11 cellular contexts compared by ENCODE assay signal in the genomic region with DNA sequence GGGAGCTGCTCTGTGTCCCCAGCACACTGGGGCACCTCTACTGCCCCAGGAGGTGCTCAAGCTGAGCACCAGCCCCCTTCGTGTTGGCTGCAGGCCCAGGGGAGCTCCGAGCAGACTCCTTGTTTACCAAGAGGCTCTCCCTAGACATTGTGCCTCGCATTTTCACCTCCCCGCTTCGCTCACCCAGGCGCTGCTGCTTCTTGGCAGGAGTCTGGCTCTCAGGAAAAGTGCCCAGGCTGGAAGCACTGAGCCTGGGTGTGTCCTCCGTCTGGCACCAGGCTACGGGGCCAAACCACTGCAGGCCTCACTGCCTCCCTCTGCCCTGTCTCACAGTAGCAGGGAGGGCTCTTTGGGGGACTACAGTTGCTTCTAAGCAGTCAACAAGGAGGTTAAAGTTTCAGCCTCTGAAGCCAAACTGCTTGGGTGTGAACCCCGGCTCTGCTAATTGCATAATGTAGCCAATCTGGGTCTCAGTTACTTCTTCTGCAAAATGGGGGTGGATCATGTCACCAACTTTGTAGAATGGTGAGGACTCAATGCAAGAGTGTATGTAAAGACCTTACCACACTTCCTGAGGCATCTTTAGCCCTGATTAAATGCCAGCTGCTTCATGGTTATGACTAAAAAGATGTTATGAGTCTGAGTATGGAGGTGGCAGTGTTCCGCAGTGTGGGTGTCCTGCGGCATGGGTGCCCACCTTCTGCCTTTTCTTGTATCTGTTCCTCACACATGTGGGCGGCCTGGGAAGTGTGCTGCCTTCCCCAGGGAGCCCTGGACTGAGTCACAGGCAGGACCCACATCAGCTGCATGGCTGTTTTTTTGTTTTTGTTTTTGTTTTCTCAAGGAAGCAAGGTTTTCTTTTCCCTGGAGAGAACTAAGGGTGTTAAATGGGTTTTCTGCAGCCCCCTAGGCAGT.
A peak's percentile ranks its signal among the peaks of the same experiment; 100 is the strongest.
DNase-seq lines count a peak whose midpoint lies in the region; ATAC-seq and TF ChIP-seq lines count a peak whose summit lies in the region.
"Had no signal": no experiment of that assay in that cellular context is flagged by ENCODE, and none has a peak within 500 bp of the region (broad histone marks: within the 10 kb centered on the region; RNA-seq: fewer than 3 reads in every experiment).

No MANE protein-coding gene starts in this region.

- no peak overlapping the region for H3K4me2 ChIP-seq in mammary epithelial cell (ENCODE audit: insufficient read depth, low read depth, low read length)

- H2AFZ ChIP-seq in mammary epithelial cell (ENCODE audit: low read depth, low read length) = no peak overlapping the region

- H3K27ac ChIP-seq in esophagus muscularis mucosa (replicated peaks in 1 of 4) (peak overlapping the region in 2 of 4 donors; percentile 20 to 50), mammary epithelial cell (ENCODE audit: insufficient read depth, low read depth, low read length) (no peak overlapping the region)
- H3K27ac ChIP-seq: cardiac muscle cell had no signal

- intact Hi-C loops in Right ventricle myocardium inferior (cut with DNase I) (no loop called here), cardiac septum (cut with DNase I) (no loop called here), esophagus muscularis mucosa (cut with DNase I) (no loop called here), mammary epithelial cell (cut with micrococcal nuclease) (no loop called here)

- H3K36me3 ChIP-seq in esophagus muscularis mucosa (no peaks in the 10 kb centered on the region), mammary epithelial cell (ENCODE audit: insufficient read depth, low read length) (no peaks in the 10 kb centered on the region)
- H3K36me3 ChIP-seq: cardiac muscle cell had no signal

- dilution Hi-C loops in mammary epithelial cell (cut with HindIII; ENCODE audit: low sequenced_read_pairs) = no loop called here

- no peaks in the 10 kb centered on the region for H4K20me1 ChIP-seq in mammary epithelial cell (ENCODE audit: insufficient read depth, low read length)

- H3K4me3 ChIP-seq in esophagus muscularis mucosa = no peak overlapping the region
- no peak overlapping the region for H3K4me3 ChIP-seq in mammary epithelial cell (replicated peaks in 1 of 3; ENCODE audit: insufficient read depth in 1 of 3, low read depth in 2 of 3, low read length in 3 of 3)
- H3K4me3 ChIP-seq: cardiac muscle cell had no signal

- no peak overlapping the region for H3K9ac ChIP-seq in mammary epithelial cell (ENCODE audit: insufficient read depth, low read length)

- H3K79me2 ChIP-seq in mammary epithelial cell (ENCODE audit: insufficient read depth, low read length) = no peaks in the 10 kb centered on the region

- 59% methylated on average over 5 of the region's 12 CpGs for WGBS in esophagus muscularis mucosa
- 67% methylated on average over 11 of the region's 12 CpGs for WGBS in mammary epithelial cell (ENCODE audit: low coverage, missing lambda C conversion rate)

- peak; percentile 77 for DNase-seq in Right ventricle myocardium inferior (ENCODE audit: missing footprints)
- DNase-seq in cardiac septum (ENCODE audit: low spot score) = no peak
- peak; percentile 81 for DNase-seq in esophagus muscularis mucosa (ENCODE audit: extremely low spot score)
- peak; percentile 77 for DNase-seq in pons (ENCODE audit: low spot score)
- no peak for DNase-seq in HT-29 (ENCODE audit: low spot score)
- no peak for DNase-seq in NCI-H2196 treated with DMSO at 0.1 percent for 48 hours (lab: John Stamatoyannopoulos, UW; ENCODE audit: unreplicated experiment)
- no peak for DNase-seq in mammary epithelial cell
- DNase-seq: activated CD4-positive, alpha-beta T cell treated with anti-CD3 and anti-CD28 coated beads for 1 hour; SHP77 had no signal

- ATAC-seq in Right ventricle myocardium inferior = peak; percentile 59
- no peak for ATAC-seq in GM19328 (IDR thresholded peaks at IDR 0.05; ENCODE audit: unreplicated experiment)

- TF ChIP-seq CTCF in esophagus muscularis mucosa (IDR thresholded peaks at IDR 0.05) (no peak), mammary epithelial cell (conservative IDR thresholded peaks at IDR 0.05 in 1 of 2, IDR thresholded peaks at IDR 0.05 in 1 of 2; ENCODE audit: extremely low read depth in 1 of 2, insufficient read depth in 1 of 2, low read depth in 1 of 2, low read length in 2 of 2) (no peak)

- no peak for TF ChIP-seq EP300 in esophagus muscularis mucosa (IDR thresholded peaks at IDR 0.05)

- H3K27me3 ChIP-seq in esophagus muscularis mucosa (no peaks in the 10 kb centered on the region), mammary epithelial cell (ENCODE audit: insufficient read depth, low read length) (no peaks in the 10 kb centered on the region)
- H3K27me3 ChIP-seq: cardiac muscle cell had no signal

- H3K4me1 ChIP-seq in esophagus muscularis mucosa (peaks cover 6 to 27% (median 26%) of the 10 kb centered on the region in 4 donors), mammary epithelial cell (ENCODE audit: insufficient read depth, low read length) (no peaks in the 10 kb centered on the region)

- no TSS peak for BruUV-seq in mammary epithelial cell (replicated peaks; lab: Mats Ljungman, UMichigan)

- in situ Hi-C loops in mammary epithelial cell (cut with MboI; ENCODE audit: low sequenced_read_pairs in 2 of 2) = no loop called here

- H3K9me3 ChIP-seq in esophagus muscularis mucosa = no peaks in the 10 kb centered on the region
- H3K9me3 ChIP-seq in mammary epithelial cell (replicated peaks; ENCODE audit: insufficient read depth, low read length) = no peaks in the 10 kb centered on the region

- CTCF ChIA-PET in mammary epithelial cell (lab: Charles Lee; ENCODE audit: low non-redundant PET) = no interaction called here

- no peak for TF ChIP-seq POLR2A in esophagus muscularis mucosa (IDR thresholded peaks at IDR 0.05; ENCODE audit: low read depth)

Comparison
In these comparisons a context has a peak if more than half of its experiments do, and no peak if none do; other contexts are left out.
1. DNase-seq: peak in Right ventricle myocardium inferior (single experiment), esophagus muscularis mucosa (single experiment) and pons (single experiment); none in cardiac septum (single experiment), HT-29 (single experiment), NCI-H2196 treated with DMSO at 0.1 percent for 48 hours (single experiment) and mammary epithelial cell (single experiment).